22 cellular contexts compared by ENCODE assay signal in genomic region chr7:148020679-148021078, GRCh38.
DNase-seq lines count a peak whose midpoint lies in the region; ATAC-seq, FAIRE-seq and TF ChIP-seq lines count a peak whose summit lies in the region.
"Had no signal": no experiment of that assay in that cellular context is flagged by ENCODE, and none has a peak within 500 bp of the region (broad histone marks: within the 10 kb centered on the region; RNA-seq: fewer than 3 reads in every experiment).

No MANE protein-coding gene starts in this region.

- TF ChIP-seq RAD21 in H1 (IDR thresholded peaks at IDR 0.05 in 1 of 2, conservative IDR thresholded peaks at IDR 0.05 in 1 of 2; ENCODE audit: low read depth in 2 of 2, low read length in 2 of 2) = no peak

- no peak for TF ChIP-seq POLR2A in H1 (IDR thresholded peaks at IDR 0.05; ENCODE audit: control extremely low read depth in 1 of 2, low read depth in 2 of 2, low read length in 2 of 2)

- no peak overlapping the region for H2BK20ac ChIP-seq in H1 (ENCODE audit: low read length)
- H2BK20ac ChIP-seq in H9 (ENCODE audit: low read depth, low read length, poor library complexity, severe bottlenecking) = no peak overlapping the region

- H3K4me1 Mint-ChIP-seq in GM23338 (peaks cover 19% of the 10 kb centered on the region), neural progenitor cell (peaks cover under 1% of the 10 kb centered on the region), H9 (peaks cover 24 to 25% of the 10 kb centered on the region in 2 experiments)
- no peaks in the 10 kb centered on the region for H3K4me1 Mint-ChIP-seq in activated CD8-positive, alpha-beta T cell treated with anti-CD3 and anti-CD28 coated beads, Interleukin-2, amount 10 ng/mL, durations not matched to agents 7 days and 5 days (ENCODE audit: low read depth)
- H3K4me1 Mint-ChIP-seq: B cell had no signal

- no peak overlapping the region for H3K14ac ChIP-seq in H1 (ENCODE audit: insufficient read length)
- no peak overlapping the region for H3K14ac ChIP-seq in H9 (ENCODE audit: insufficient read depth, low read length)

- H2AFZ ChIP-seq in GM23338 = no peak overlapping the region
- H2AFZ ChIP-seq in H1 (ENCODE audit: low read length) = no peak overlapping the region
- no peak overlapping the region for H2AFZ ChIP-seq in neural progenitor cell (replicated peaks)
- H2AFZ ChIP-seq in H9 (ENCODE audit: low read length) = no peak overlapping the region
- H2AFZ ChIP-seq: GM23248 had no signal

- no peak overlapping the region for H3K18ac ChIP-seq in H1 (ENCODE audit: extremely low read depth, low read length)
- H3K18ac ChIP-seq in H9 (ENCODE audit: insufficient read length, low read depth, low read length) = no peak overlapping the region

- H2AK5ac ChIP-seq in H1 (ENCODE audit: low read depth, low read length) = no peak overlapping the region
- H2AK5ac ChIP-seq in H9 (ENCODE audit: insufficient read length, low read length) = no peak overlapping the region

- peak; percentile 79 for FAIRE-seq in H1 (lab: Jason Lieb, UNC)
- FAIRE-seq: G401.6, GM12891, GM19239 had no signal

- H3K4me1 ChIP-seq in GM23338 (ENCODE audit: insufficient read depth) (no peaks in the 10 kb centered on the region; the same call in 1 of the 2 replicates), H1 (replicated peaks in 1 of 4; ENCODE audit: control insufficient read depth in 3 of 4, insufficient read depth in 4 of 4, low read length in 3 of 4) (peaks cover 1 to 17% (median 8%) of the 10 kb centered on the region in 4 experiments; a peak in 5 of 7 replicates), neural progenitor cell (peaks cover 26% of the 10 kb centered on the region), H9 (ENCODE audit: insufficient read depth, low read length) (peaks cover 3% of the 10 kb centered on the region; the same call in 1 of the 2 replicates)
- H3K4me1 ChIP-seq: BLaER1 treated with 17β-estradiol and CSF1 and Interleukin-3, amounts not matched to agents 10 nM and 100 nM; HAP-1 had no signal

- H4K8ac ChIP-seq in H1 (ENCODE audit: extremely low read depth, insufficient read depth, low read length) (no peak overlapping the region), H9 (replicated peaks; ENCODE audit: insufficient read length, low read depth, low read length) (no peak overlapping the region)

- H4K5ac ChIP-seq in H1 (ENCODE audit: insufficient read length, low read depth, low read length) (no peak overlapping the region), H9 (ENCODE audit: insufficient read length, low read depth, low read length) (no peak overlapping the region)

- H3K27me3 Mint-ChIP-seq in GM23338 (ENCODE audit: insufficient read depth, low read depth, poor library complexity) (peaks cover 5% of the 10 kb centered on the region), neural progenitor cell (ENCODE audit: insufficient read depth, low read depth) (peaks cover 10% of the 10 kb centered on the region), H9 (ENCODE audit: low read depth) (peaks cover 92% of the 10 kb centered on the region)
- H3K27me3 Mint-ChIP-seq in activated CD8-positive, alpha-beta T cell treated with anti-CD3 and anti-CD28 coated beads, Interleukin-2, amount 10 ng/mL, durations not matched to agents 7 days and 5 days (ENCODE audit: low read depth) = no peaks in the 10 kb centered on the region

- no peaks in the 10 kb centered on the region for H3K36me3 ChIP-seq in GM23338 (ENCODE audit: insufficient read depth)
- no peaks in the 10 kb centered on the region for H3K36me3 ChIP-seq in H1 (ENCODE audit: control insufficient read depth in 2 of 4, insufficient read depth in 4 of 4, low read length in 3 of 4)
- no peaks in the 10 kb centered on the region for H3K36me3 ChIP-seq in neural progenitor cell
- H3K36me3 ChIP-seq: BLaER1 treated with 17β-estradiol and CSF1 and Interleukin-3, amounts not matched to agents 10 nM and 100 nM; HAP-1 had no signal

- H2BK5ac ChIP-seq in H1 (ENCODE audit: low read depth, low read length) = no peak overlapping the region
- H2BK5ac ChIP-seq in H9 (ENCODE audit: insufficient read length, low read length) = no peak overlapping the region

- H3K27me3 ChIP-seq in GM23338 (ENCODE audit: insufficient read depth) (no peaks in the 10 kb centered on the region), H1 (replicated peaks in 1 of 4; ENCODE audit: control insufficient read depth in 3 of 4, extremely low read depth in 1 of 4, insufficient read depth in 3 of 4, low read length in 3 of 4) (peaks cover 0 to 23% (median 14%) of the 10 kb centered on the region in 4 experiments; a peak in 5 of 7 replicates), neural progenitor cell (no peaks in the 10 kb centered on the region), H9 (ENCODE audit: insufficient read depth, low read length) (no peaks in the 10 kb centered on the region; the same call in 1 of the 2 replicates)
- H3K27me3 ChIP-seq: BLaER1 treated with 17β-estradiol and CSF1 and Interleukin-3, amounts not matched to agents 10 nM and 100 nM had no signal

- no peak overlapping the region for H2BK15ac ChIP-seq in H1 (ENCODE audit: low read length)
- no peak overlapping the region for H2BK15ac ChIP-seq in H9 (ENCODE audit: low read depth, low read length)

- H3K23ac ChIP-seq in H1 (ENCODE audit: insufficient read length) (no peak overlapping the region), H9 (ENCODE audit: insufficient read length, low read depth, low read length) (no peak overlapping the region)

- peaks cover 35% of the 10 kb centered on the region for H3K9me3 Mint-ChIP-seq in GM23338
- H3K9me3 Mint-ChIP-seq in neural progenitor cell = no peaks in the 10 kb centered on the region
- H3K9me3 Mint-ChIP-seq in activated CD8-positive, alpha-beta T cell treated with anti-CD3 and anti-CD28 coated beads, Interleukin-2, amount 10 ng/mL, durations not matched to agents 7 days and 5 days (ENCODE audit: insufficient read depth) = no peaks in the 10 kb centered on the region
- H3K9me3 Mint-ChIP-seq in H9 = peaks cover 4 to 13% of the 10 kb centered on the region in 2 experiments
- H3K9me3 Mint-ChIP-seq: CD8-positive, alpha-beta T cell had no signal

- peak in 1 of 2 experiments; percentile 95; a peak in 2 of 3 replicates for TF ChIP-seq EP300 in H1 (IDR thresholded peaks at IDR 0.05; ENCODE audit: borderline replicate concordance in 1 of 2, low read depth in 2 of 2, low read length in 2 of 2)

- H3K4me3 ChIP-seq in GM23338 (no peak overlapping the region), H1 (ENCODE audit: extremely low read depth in 1 of 4, insufficient read depth in 2 of 4, low read depth in 3 of 4, low read length in 4 of 4) (peak overlapping the region in 1 of 4 experiments; percentile 32; a peak in 1 of 8 replicates), neural progenitor cell (no peak overlapping the region)
- H3K4me3 ChIP-seq: BLaER1 treated with 17β-estradiol and CSF1 and Interleukin-3, amounts not matched to agents 10 nM and 100 nM; GM23248; HAP-1 had no signal

- H3K9me2 ChIP-seq in GM23338 (ENCODE audit: insufficient read depth) = no peaks in the 10 kb centered on the region

- no peak overlapping the region for H4K91ac ChIP-seq in H1 (replicated peaks; ENCODE audit: insufficient read length, low read length)
- H4K91ac ChIP-seq in H9 (ENCODE audit: insufficient read length, low read depth, low read length) = no peak overlapping the region

- H2BK120ac ChIP-seq in H1 (replicated peaks; ENCODE audit: low read depth, low read length) (no peak overlapping the region), H9 (ENCODE audit: low read depth, low read length, poor library complexity, severe bottlenecking) (no peak overlapping the region)

- no peak overlapping the region for H3K56ac ChIP-seq in H1 (replicated peaks; ENCODE audit: insufficient read length, low read depth, low read length)
- no peak overlapping the region for H3K56ac ChIP-seq in H9 (ENCODE audit: insufficient read length, low read depth, low read length)

- H3K23me2 ChIP-seq in H1 (ENCODE audit: low read depth, low read length) (no peaks in the 10 kb centered on the region), H9 (ENCODE audit: insufficient read length, low read depth, low read length, poor library complexity, severe bottlenecking) (no peaks in the 10 kb centered on the region)

- H3K27ac Mint-ChIP-seq in GM23338 (no peak overlapping the region), neural progenitor cell (no peak overlapping the region), H9 (0 out of 7 replicates have a peak overlapping the region, but pooled peaks of 1 of the 3 experiments have one; percentile 73)
- H3K27ac Mint-ChIP-seq in activated CD8-positive, alpha-beta T cell treated with anti-CD3 and anti-CD28 coated beads, Interleukin-2, amount 10 ng/mL, durations not matched to agents 7 days and 5 days = no peak overlapping the region
- H3K27ac Mint-ChIP-seq: B cell; CD8-positive, alpha-beta T cell had no signal

- TF ChIP-seq CTCF in GM23338 (conservative IDR thresholded peaks at IDR 0.05; ENCODE audit: low read depth in 2 of 2) (no peak), H1 (IDR thresholded peaks at IDR 0.05; ENCODE audit: control extremely low read depth in 1 of 3, insufficient read depth in 1 of 3, low read depth in 1 of 3, low read length in 3 of 3) (no peak), neural progenitor cell (IDR thresholded peaks at IDR 0.05) (no peak), H9 (conservative IDR thresholded peaks at IDR 0.05) (no peak)

- no peak overlapping the region for H2BK12ac ChIP-seq in H1 (ENCODE audit: low read depth, low read length)
- H2BK12ac ChIP-seq in H9 (ENCODE audit: insufficient read length, low read depth, low read length) = no peak overlapping the region

- CTCF ChIA-PET in H1 (lab: Charles Lee; ENCODE audit: partially characterized antibody) = no interaction called here
- CTCF ChIA-PET in activated CD8-positive, alpha-beta T cell treated with anti-CD3 and anti-CD28 coated beads, Interleukin-2, amount 10 ng/mL, durations not matched to agents 7 days and 5 days (lab: Charles Lee) = no interaction called here

- H3F3A ChIP-seq in GM23338 (replicated peaks; ENCODE audit: low read depth) = no peaks in the 10 kb centered on the region
- H3F3A ChIP-seq in neural progenitor cell (ENCODE audit: low read depth) = peaks cover 7% of the 10 kb centered on the region

- H3K79me1 ChIP-seq in H1 (ENCODE audit: low read depth, low read length) = no peaks in the 10 kb centered on the region
- H3K79me1 ChIP-seq in H9 (ENCODE audit: insufficient read depth, low read depth, low read length, poor library complexity, severe bottlenecking) = no peaks in the 10 kb centered on the region

- H3K9ac ChIP-seq in H1 (replicated peaks in 1 of 4; ENCODE audit: extremely low read depth in 1 of 4, low read depth in 3 of 4, low read length in 3 of 4) (no peak overlapping the region), neural progenitor cell (no peak overlapping the region), H9 (ENCODE audit: extremely low read depth, insufficient read length, low read length) (no peak overlapping the region)
- H3K9ac ChIP-seq: BLaER1 treated with 17β-estradiol and CSF1 and Interleukin-3, amounts not matched to agents 10 nM and 100 nM; GM23248 had no signal

- H4K20me1 ChIP-seq in GM23338 (replicated peaks; ENCODE audit: insufficient read depth) (no peaks in the 10 kb centered on the region), H1 (replicated peaks in 1 of 2; ENCODE audit: control insufficient read depth in 1 of 2, insufficient read depth in 2 of 2, low read length in 2 of 2) (no peaks in the 10 kb centered on the region), neural progenitor cell (ENCODE audit: low read depth) (no peaks in the 10 kb centered on the region), H9 (ENCODE audit: control insufficient read depth, insufficient read depth, insufficient read length) (no peaks in the 10 kb centered on the region)
- H4K20me1 ChIP-seq: BLaER1 treated with 17β-estradiol and CSF1 and Interleukin-3, amounts not matched to agents 10 nM and 100 nM had no signal

- H3K27ac ChIP-seq in GM23338 (ENCODE audit: low read depth) (no peak overlapping the region), H1 (ENCODE audit: low read depth, low read length) (no peak overlapping the region), neural progenitor cell (no peak overlapping the region), H9 (ENCODE audit: insufficient read length, low read depth, low read length) (no peak overlapping the region)
- H3K27ac ChIP-seq: BLaER1 treated with 17β-estradiol and CSF1 and Interleukin-3, amounts not matched to agents 10 nM and 100 nM; GM23248; HL-60 had no signal

- no peak overlapping the region for H3K4me2 ChIP-seq in GM23338
- peak overlapping the region in 1 of 2 experiments; percentile 24; a peak in 2 of 4 replicates for H3K4me2 ChIP-seq in H1 (ENCODE audit: insufficient read depth in 1 of 2, low read depth in 2 of 2, low read length in 2 of 2)
- peak overlapping the region; percentile 33 for H3K4me2 ChIP-seq in neural progenitor cell
- no peak overlapping the region for H3K4me2 ChIP-seq in H9 (ENCODE audit: insufficient read depth, insufficient read length, low read length)
- H3K4me2 ChIP-seq: BLaER1 treated with 17β-estradiol and CSF1 and Interleukin-3, amounts not matched to agents 10 nM and 100 nM had no signal

- no peak overlapping the region for H3K4ac ChIP-seq in H1 (replicated peaks; ENCODE audit: insufficient read length, low read depth, low read length)
- H3K4ac ChIP-seq in H9 (ENCODE audit: low read depth, low read length) = no peak overlapping the region

- POLR2A ChIA-PET in H1 (lab: Charles Lee; ENCODE audit: partially characterized antibody) = interaction anchor here (1.5 kb wide), 1 partner anchor 11 kb away, joined by 6 read pairs; no protein-coding TSS in a partner anchor
- POLR2A ChIA-PET in activated CD8-positive, alpha-beta T cell treated with anti-CD3 and anti-CD28 coated beads, Interleukin-2, amount 10 ng/mL, durations not matched to agents 7 days and 5 days (lab: Charles Lee) = no interaction called here

- WGBS in H1 (ENCODE audit: extremely low coverage in 1 of 2, insufficient coverage in 1 of 2, insufficient read length in 1 of 2, insufficient replicate concordance in 2 of 2, low coverage in 1 of 2, low lambda C conversion rate in 2 of 2, missing lambda C conversion rate in 1 of 2), 2 experiments = 17% methylated on average over 6 of the region's 6 CpGs; no CpG with 5 or more reads in 1 of the 2 experiments
- WGBS in H9 (ENCODE audit: extremely low coverage, insufficient read length, low lambda C conversion rate) = no CpG with 5 or more reads among the region's 6 CpGs

- peak; percentile 33 for DNase-seq in GM23338 (ENCODE audit: low spot score)
- DNase-seq in H1 (ENCODE audit: low read depth in 1 of 2, low spot score in 2 of 2) = peak in 1 of 2 experiments; percentile 39
- DNase-seq in iPS-NIHi11 (ENCODE audit: low spot score) = peak; percentile 39
- peak; percentile 53 for DNase-seq in neural progenitor cell (ENCODE audit: low spot score)
- no peak for DNase-seq in activated CD8-positive, alpha-beta T cell treated with anti-CD3 and anti-CD28 coated beads, Interleukin-2, amount 10 ng/mL, durations not matched to agents 7 days and 5 days
- no peak for DNase-seq in H9
- DNase-seq: 8988T; CD8-positive, alpha-beta T cell; COR-L47; DMS 273 treated with DMSO at 0.1 percent for 48 hours; DMS53; DND-41; EL; GM23248 had no signal

- H3K9me3 ChIP-seq in H1 (ENCODE audit: insufficient read depth in 2 of 2, low read depth in 1 of 2, low read length in 1 of 2) (no peaks in the 10 kb centered on the region; a peak in 1 of 4 replicates), neural progenitor cell (ENCODE audit: low read depth) (no peaks in the 10 kb centered on the region), H9 (ENCODE audit: control insufficient read depth, low read depth, low read length) (no peaks in the 10 kb centered on the region)
- H3K9me3 ChIP-seq: BLaER1 treated with 17β-estradiol and CSF1 and Interleukin-3, amounts not matched to agents 10 nM and 100 nM; HAP-1 had no signal

- H3K4me3 Mint-ChIP-seq in GM23338 (0 out of 3 replicates have a peak overlapping the region, but pooled peaks have one; percentile 3), neural progenitor cell (no peak overlapping the region), H9 (no peak overlapping the region)
- no peak overlapping the region for H3K4me3 Mint-ChIP-seq in activated CD8-positive, alpha-beta T cell treated with anti-CD3 and anti-CD28 coated beads, Interleukin-2, amount 10 ng/mL, durations not matched to agents 7 days and 5 days
- H3K4me3 Mint-ChIP-seq: B cell; CD8-positive, alpha-beta T cell had no signal

- H3K36me3 Mint-ChIP-seq in GM23338 (ENCODE audit: low read depth) (peaks cover 9% of the 10 kb centered on the region; the same call in 2 of the 3 replicates), neural progenitor cell (no peaks in the 10 kb centered on the region), H9 (ENCODE audit: insufficient read depth in 1 of 3, low read depth in 3 of 3) (peaks cover 0 to 10% (median 4%) of the 10 kb centered on the region in 3 experiments; a peak in 3 of 7 replicates)
- no peaks in the 10 kb centered on the region for H3K36me3 Mint-ChIP-seq in activated CD8-positive, alpha-beta T cell treated with anti-CD3 and anti-CD28 coated beads, Interleukin-2, amount 10 ng/mL, durations not matched to agents 7 days and 5 days (ENCODE audit: low read depth)
- H3K36me3 Mint-ChIP-seq: CD8-positive, alpha-beta T cell had no signal

- no peak overlapping the region for H3T11ph ChIP-seq in H9 (ENCODE audit: low read length)

- H3K79me2 ChIP-seq in GM23338 (replicated peaks; ENCODE audit: insufficient read depth) (no peaks in the 10 kb centered on the region), H1 (ENCODE audit: control insufficient read depth in 1 of 2, insufficient read depth in 2 of 2, low read length in 2 of 2) (no peaks in the 10 kb centered on the region), neural progenitor cell (ENCODE audit: low read depth) (no peaks in the 10 kb centered on the region), H9 (ENCODE audit: insufficient read depth, low read length) (no peaks in the 10 kb centered on the region)

- peak; percentile 83 for ATAC-seq in GM23338
- no peak for ATAC-seq in activated CD8-positive, alpha-beta T cell treated with anti-CD3 and anti-CD28 coated beads, Interleukin-2, amount 10 ng/mL, durations not matched to agents 7 days and 5 days
- ATAC-seq in HG03571 (IDR thresholded peaks at IDR 0.05; ENCODE audit: unreplicated experiment) = no peak
- ATAC-seq: CD8-positive, alpha-beta T cell had no signal

Comparison
In these comparisons a context has a peak if more than half of its experiments do, and no peak if none do; other contexts are left out.
1. DNase-seq: peak in GM23338 (single experiment), iPS-NIHi11 (single experiment) and neural progenitor cell (single experiment); none in activated CD8-positive, alpha-beta T cell treated with anti-CD3 and anti-CD28 coated beads, Interleukin-2, amount 10 ng/mL, durations not matched to agents 7 days and 5 days (single experiment) and H9 (single experiment).